Comparison of ENCODE assay signal across 13 cellular contexts in genomic region chr4:10977534-10977933, GRCh38.
DNase-seq lines count a peak whose midpoint lies in the region; ATAC-seq and TF ChIP-seq lines count a peak whose summit lies in the region.
"Had no signal": no experiment of that assay in that cellular context is flagged by ENCODE, and none has a peak within 500 bp of the region (broad histone marks: within the 10 kb centered on the region; RNA-seq: fewer than 3 reads in every experiment).

No MANE protein-coding gene starts in this region.

- H3K4me3 ChIP-seq in breast epithelium (no peak overlapping the region), trophoblast cell (ENCODE audit: low read depth, low read length) (no peak overlapping the region)

- H3K79me1 ChIP-seq in trophoblast cell (ENCODE audit: low read length) = no peaks in the 10 kb centered on the region

- H3K9me3 Mint-ChIP-seq in osteocyte (ENCODE audit: unreplicated experiment) = no peaks in the 10 kb centered on the region

- H3K9me3 ChIP-seq in breast epithelium = no peaks in the 10 kb centered on the region
- no peaks in the 10 kb centered on the region for H3K9me3 ChIP-seq in trophoblast cell (ENCODE audit: insufficient read depth, low read depth, low read length)

- no peak overlapping the region for H2BK120ac ChIP-seq in trophoblast cell (ENCODE audit: insufficient read depth, low read length, poor library complexity)

- TF ChIP-seq POLR2A in breast epithelium (IDR thresholded peaks at IDR 0.05) = no peak

- H3K4me3 Mint-ChIP-seq in osteocyte (ENCODE audit: unreplicated experiment) = no peak overlapping the region

- no peaks in the 10 kb centered on the region for H3K79me2 ChIP-seq in trophoblast cell (ENCODE audit: control insufficient read depth, insufficient read depth, low read length, poor library complexity)

- ATAC-seq in GM18519 (IDR thresholded peaks at IDR 0.05; ENCODE audit: low FRiP score, unreplicated experiment) = peak; percentile 92
- ATAC-seq in GM21528 (IDR thresholded peaks at IDR 0.05; ENCODE audit: low FRiP score, unreplicated experiment) = peak; percentile 64
- peak; percentile 79 for ATAC-seq in HG03108 (IDR thresholded peaks at IDR 0.05; ENCODE audit: unreplicated experiment)

- H2BK12ac ChIP-seq in trophoblast cell (ENCODE audit: low read length) = no peak overlapping the region

- no peak overlapping the region for H3K9ac ChIP-seq in trophoblast cell (ENCODE audit: low read length)

- no peak overlapping the region for H3K4me2 ChIP-seq in trophoblast cell (ENCODE audit: low read length)

- H2AFZ ChIP-seq in trophoblast cell (ENCODE audit: insufficient read depth, low read length, poor library complexity) = no peak overlapping the region

- H3K18ac ChIP-seq in trophoblast cell (ENCODE audit: low read length) = no peak overlapping the region

- no peak overlapping the region for H4K91ac ChIP-seq in trophoblast cell (ENCODE audit: low read depth, low read length)

- H4K12ac ChIP-seq in trophoblast cell (ENCODE audit: low read depth, low read length) = no peak overlapping the region

- no peaks in the 10 kb centered on the region for H3K27me3 Mint-ChIP-seq in osteocyte (ENCODE audit: unreplicated experiment)

- no peak overlapping the region for H4K8ac ChIP-seq in trophoblast cell (ENCODE audit: low read depth, low read length)

- no peak overlapping the region for H3K23ac ChIP-seq in trophoblast cell (ENCODE audit: low read length)

- no peak overlapping the region for H3K27ac Mint-ChIP-seq in osteocyte (ENCODE audit: unreplicated experiment)

- TF ChIP-seq CTCF in breast epithelium (IDR thresholded peaks at IDR 0.05) (no peak), osteocyte (IDR thresholded peaks at IDR 0.05) (no peak)

- DNase-seq in RPMI8226 (peak; percentile 66), breast epithelium (ENCODE audit: low spot score in 2 of 2) (no peak), trophoblast cell (no peak), osteocyte (ENCODE audit: extremely low spot score, unreplicated experiment) (no peak)
- no peak for DNase-seq in activated CD4-positive, alpha-beta T cell treated with anti-CD3 and anti-CD28 coated beads for 1 hour
- DNase-seq: activated CD8-positive, alpha-beta memory T cell treated with anti-CD3 and anti-CD28 coated beads, Interleukin-2, amount 50 U/mL, for 4 hours; aorta; nucleus accumbens; stimulated activated CD4-positive, alpha-beta T cell treated with anti-CD3 and anti-CD28 coated beads, Interleukin-15, amount 100 ng/mL, for 24 hours had no signal

- H3K27ac ChIP-seq in breast epithelium (no peak overlapping the region), trophoblast cell (ENCODE audit: low read depth, low read length) (no peak overlapping the region)
- H3K27ac ChIP-seq: HL-60 had no signal

- no peak overlapping the region for H3K4ac ChIP-seq in trophoblast cell (ENCODE audit: low read depth, low read length)

- H3K36me3 ChIP-seq in breast epithelium (no peaks in the 10 kb centered on the region), trophoblast cell (ENCODE audit: control insufficient read depth in 1 of 2, insufficient read depth in 2 of 2, low read length in 2 of 2) (no peaks in the 10 kb centered on the region)

- H3K14ac ChIP-seq in trophoblast cell (ENCODE audit: low read length) = no peak overlapping the region

- no CpG with 5 or more reads among the region's 2 CpGs for WGBS in trophoblast cell (ENCODE audit: extremely low coverage, insufficient coverage, insufficient read length)

- no peak overlapping the region for H2BK5ac ChIP-seq in trophoblast cell (ENCODE audit: low read depth, low read length, poor library complexity)

- no peaks in the 10 kb centered on the region for H3K4me1 Mint-ChIP-seq in osteocyte (ENCODE audit: unreplicated experiment)

- no peak overlapping the region for H2AK5ac ChIP-seq in trophoblast cell (ENCODE audit: low read length)

- H3K36me3 Mint-ChIP-seq in osteocyte (ENCODE audit: unreplicated experiment) = no peaks in the 10 kb centered on the region

- H3K4me1 ChIP-seq in breast epithelium (no peaks in the 10 kb centered on the region), trophoblast cell (ENCODE audit: control insufficient read depth in 1 of 2, insufficient read depth in 2 of 2, low read length in 2 of 2) (peaks cover 3 to 6% of the 10 kb centered on the region in 2 experiments)

- intact Hi-C loops in breast epithelium (cut with DNase I; ENCODE audit: low total_unique reads) = no loop called here

- H3K27me3 ChIP-seq in breast epithelium = no peaks in the 10 kb centered on the region
- H3K27me3 ChIP-seq in trophoblast cell (ENCODE audit: insufficient read depth, low read length) = no peaks in the 10 kb centered on the region
